Comparison of ENCODE assay signal across 8 cellular contexts in genomic region chr4:82799006-82799881, GRCh38. TPM values are rescaled to one million over a fixed set of nuclear protein-coding genes. Genes with fewer than 3 reads are reported as not detected.
DNase-seq lines count a peak whose midpoint lies in the region; ATAC-seq and TF ChIP-seq lines count a peak whose summit lies in the region.

No MANE protein-coding gene starts in this region.

- peaks cover 36% of the 10 kb centered on the region for H3K27me3 ChIP-seq in left ventricle myocardium inferior (ENCODE audit: low read depth)
- H3K27me3 ChIP-seq in skeletal muscle tissue (ENCODE audit: control insufficient read depth in 3 of 3, insufficient read depth in 3 of 3, low read length in 3 of 3), result peaks cover 4 to 28% (median 23%) of the 10 kb centered on the region in 3 donors

- no peaks in the 10 kb centered on the region for H3K9me3 Mint-ChIP-seq in activated CD4-positive, alpha-beta memory T cell treated with anti-CD3 and anti-CD28 coated beads for 36 hours

- H3K4me3 Mint-ChIP-seq in activated CD4-positive, alpha-beta memory T cell treated with anti-CD3 and anti-CD28 coated beads for 36 hours, result peak overlapping the region; percentile 70

- DNase-seq in DMS 273 (lab: John Stamatoyannopoulos, UW; ENCODE audit: unreplicated experiment) (peak; percentile 71), HFF-Myc (ENCODE audit: extremely low read depth, low read depth) (no peak), left ventricle myocardium inferior (no peak), HUDEP-2 (lab: John Stamatoyannopoulos, UW; ENCODE audit: unreplicated experiment in 76 of 76) (no peak), cortex of kidney (lab: John Stamatoyannopoulos, UW) (no peak)
- no peak for DNase-seq in activated CD4-positive, alpha-beta memory T cell treated with anti-CD3 and anti-CD28 coated beads for 36 hours

- TF ChIP-seq CTCF in HFF-Myc (IDR thresholded peaks at IDR 0.05; ENCODE audit: low read depth, low read length, missing control alignments), result no peak
- peak; percentile 5 for TF ChIP-seq CTCF in left ventricle myocardium inferior (IDR thresholded peaks at IDR 0.05; ENCODE audit: borderline replicate concordance)

- no peaks in the 10 kb centered on the region for H3K36me3 Mint-ChIP-seq in activated CD4-positive, alpha-beta memory T cell treated with anti-CD3 and anti-CD28 coated beads for 36 hours

- H3K9me3 ChIP-seq in left ventricle myocardium inferior (replicated peaks) (no peaks in the 10 kb centered on the region), skeletal muscle tissue (ENCODE audit: control insufficient read depth in 3 of 3, low read length in 3 of 3) (no peaks in the 10 kb centered on the region)

- H3K4me1 ChIP-seq in left ventricle myocardium inferior (peaks cover 37% of the 10 kb centered on the region), skeletal muscle tissue (ENCODE audit: control insufficient read depth in 3 of 3, insufficient read depth in 3 of 3, low read length in 3 of 3) (peaks cover 10 to 20% (median 19%) of the 10 kb centered on the region in 3 donors)

- no peak overlapping the region for H3K27ac Mint-ChIP-seq in activated CD4-positive, alpha-beta memory T cell treated with anti-CD3 and anti-CD28 coated beads for 36 hours

- ATAC-seq in GM18858 (IDR thresholded peaks at IDR 0.05; ENCODE audit: unreplicated experiment), result no peak

- peak overlapping the region; percentile 48 for H3K27ac ChIP-seq in left ventricle myocardium inferior (replicated peaks)
- no peak overlapping the region for H3K27ac ChIP-seq in skeletal muscle tissue (ENCODE audit: low read depth, low read length)

- H3K4me3 ChIP-seq in HFF-Myc (replicated peaks; ENCODE audit: low read depth, low read length) (peak overlapping the region; percentile 61), left ventricle myocardium inferior (peak overlapping the region; percentile 79), skeletal muscle tissue (ENCODE audit: low read length in 3 of 3) (peak overlapping the region; percentile 68 to 72 (median 71))

- POLR2A ChIA-PET in activated CD4-positive, alpha-beta memory T cell treated with anti-CD3 and anti-CD28 coated beads for 36 hours (lab: Charles Lee), result no interaction called here

- CTCF ChIA-PET in activated CD4-positive, alpha-beta memory T cell treated with anti-CD3 and anti-CD28 coated beads for 36 hours (lab: Charles Lee), result interaction anchor here (1.3 kb wide), 1 partner anchor 10 kb away, joined by 3 read pairs; no protein-coding TSS in a partner anchor

- peak overlapping the region; percentile 38 to 62 (median 51) for H3K9ac ChIP-seq in skeletal muscle tissue (ENCODE audit: low read depth in 1 of 3, low read length in 3 of 3)

- intact Hi-C loops in activated CD4-positive, alpha-beta memory T cell treated with anti-CD3 and anti-CD28 coated beads for 36 hours (cut with micrococcal nuclease), result no loop called here
- intact Hi-C loops in left ventricle myocardium inferior (cut with micrococcal nuclease), result no loop called here

- peaks cover 40% of the 10 kb centered on the region for H3K27me3 Mint-ChIP-seq in activated CD4-positive, alpha-beta memory T cell treated with anti-CD3 and anti-CD28 coated beads for 36 hours

- peaks cover 11% of the 10 kb centered on the region for H3K4me1 Mint-ChIP-seq in activated CD4-positive, alpha-beta memory T cell treated with anti-CD3 and anti-CD28 coated beads for 36 hours (ENCODE audit: low read depth)

- no peaks in the 10 kb centered on the region for H3K36me3 ChIP-seq in left ventricle myocardium inferior
- H3K36me3 ChIP-seq in skeletal muscle tissue (ENCODE audit: control insufficient read depth in 3 of 3, insufficient read depth in 3 of 3, low read length in 3 of 3), result no peaks in the 10 kb centered on the region

RNA-seq across cellular contexts. Expression of gene SCD5, which starts 0.6 kb away (rescaled TPM):
- under 1 TPM; 0.12 to 0.14 TPM for total RNA-seq in activated CD4-positive, alpha-beta memory T cell treated with anti-CD3 and anti-CD28 coated beads for 36 hours
- total RNA-seq in left ventricle myocardium inferior (4.5 TPM), skeletal muscle tissue (9.4 TPM)
